ENCODE assay signal across 17 cellular contexts in genomic region chr1:32990887-32991286, GRCh38. TPM values are rescaled to one million over a fixed set of nuclear protein-coding genes. Genes with fewer than 3 reads are reported as not detected.
DNase-seq lines count a peak whose midpoint lies in the region; ATAC-seq and TF ChIP-seq lines count a peak whose summit lies in the region.
"Had no signal": no experiment of that assay in that cellular context is flagged by ENCODE, and none has a peak within 500 bp of the region (broad histone marks: within the 10 kb centered on the region; RNA-seq: fewer than 3 reads in every experiment).

No MANE protein-coding gene starts in this region.

- TF ChIP-seq CTCF in Calu3 (IDR thresholded peaks at IDR 0.05; ENCODE audit: unreplicated experiment) (no peak), OCI-LY3 (IDR thresholded peaks at IDR 0.05; ENCODE audit: low read depth, low read length) (no peak), chondrocyte (IDR thresholded peaks at IDR 0.05) (no peak), sigmoid colon (IDR thresholded peaks at IDR 0.05) (no peak), body of pancreas (IDR thresholded peaks at IDR 0.05) (no peak)

- no peak for ATAC-seq in body of pancreas
- ATAC-seq in HG03354 (IDR thresholded peaks at IDR 0.05; ENCODE audit: poor library complexity, severe bottlenecking, unreplicated experiment): no peak

- no peaks in the 10 kb centered on the region for H4K20me1 ChIP-seq in OCI-LY3 (ENCODE audit: insufficient read depth, low read length)

- H3K36me3 ChIP-seq in OCI-LY3 (replicated peaks; ENCODE audit: low read depth, low read length): no peaks in the 10 kb centered on the region
- H3K36me3 ChIP-seq in sigmoid colon: no peaks in the 10 kb centered on the region
- H3K36me3 ChIP-seq in body of pancreas (replicated peaks in 1 of 2; ENCODE audit: insufficient read depth in 1 of 2, low read depth in 2 of 2): no peaks in the 10 kb centered on the region
- H3K36me3 ChIP-seq: SJSA1 had no signal

- TF ChIP-seq POLR2A in sigmoid colon (IDR thresholded peaks at IDR 0.05) (no peak), body of pancreas (IDR thresholded peaks at IDR 0.05) (no peak)

- 93 to 95% methylated on average over 5 of the region's 5 CpGs for WGBS in sigmoid colon, 2 donors
- WGBS in body of pancreas, 2 donors: 86 to 88% methylated on average over 5 of the region's 5 CpGs

- CTCF ChIA-PET in Calu3 (lab: Charles Lee): interaction anchor here (2.0 to 2.9 kb wide), 2 partner anchors 10 to 14 kb away, joined by 8 to 12 read pairs; no protein-coding TSS in a partner anchor

- no TSS peak for BruUV-seq in Calu3 (replicated peaks; lab: Mats Ljungman, UMichigan)

- H3K27ac Mint-ChIP-seq in Calu3 (ENCODE audit: unreplicated experiment) (peak overlapping the region; percentile 7), chondrocyte (ENCODE audit: unreplicated experiment) (peak overlapping the region; percentile 71)

- no peak overlapping the region for H3K9ac ChIP-seq in OCI-LY3 (ENCODE audit: low read length)

- H3K4me3 Mint-ChIP-seq in Calu3 (ENCODE audit: low read depth, unreplicated experiment) (no peak overlapping the region), chondrocyte (ENCODE audit: unreplicated experiment) (no peak overlapping the region)
- H3K4me3 Mint-ChIP-seq: neural crest cell had no signal

- no peaks in the 10 kb centered on the region for H3K27me3 Mint-ChIP-seq in Calu3 (ENCODE audit: unreplicated experiment)
- H3K27me3 Mint-ChIP-seq in chondrocyte (ENCODE audit: low read depth): no peaks in the 10 kb centered on the region

- H3K9me3 Mint-ChIP-seq in Calu3 (ENCODE audit: low read depth, unreplicated experiment) (no peaks in the 10 kb centered on the region), chondrocyte (ENCODE audit: low read depth) (no peaks in the 10 kb centered on the region)
- H3K9me3 Mint-ChIP-seq: neural crest cell had no signal

- no peaks in the 10 kb centered on the region for H3K79me2 ChIP-seq in OCI-LY3 (ENCODE audit: low read length)

- H3K27me3 ChIP-seq in OCI-LY3 (ENCODE audit: low read depth, low read length) (no peaks in the 10 kb centered on the region), sigmoid colon (no peaks in the 10 kb centered on the region), body of pancreas (no peaks in the 10 kb centered on the region)
- H3K27me3 ChIP-seq: SJSA1, testis had no signal

- intact Hi-C loops in Calu3 (cut with micrococcal nuclease; ENCODE audit: unreplicated experiment) (loop anchor here (5.0 kb wide), 1 partner anchor 59 kb away; no protein-coding TSS in a partner anchor), sigmoid colon (cut with DNase I) (no loop called here), body of pancreas (cut with DNase I) (no loop called here)

- H3K27ac ChIP-seq in OCI-LY3 (ENCODE audit: low read length) (peak overlapping the region; percentile 99), sigmoid colon (no peak overlapping the region), body of pancreas (no peak overlapping the region)
- H3K27ac ChIP-seq: SJSA1, testis had no signal

- peak overlapping the region; percentile 86; the same call in 1 of the 2 replicates for H3K4me2 ChIP-seq in OCI-LY3 (ENCODE audit: low read length)

- H3K4me1 Mint-ChIP-seq in Calu3 (ENCODE audit: low read depth, unreplicated experiment) (peaks cover 44% of the 10 kb centered on the region), chondrocyte (ENCODE audit: low read depth) (peaks cover 52% of the 10 kb centered on the region)

- H3K4me1 ChIP-seq in OCI-LY3 (ENCODE audit: low read length) (peaks cover 53% of the 10 kb centered on the region), sigmoid colon (peaks cover 0 to 32% (median 13%) of the 10 kb centered on the region in 4 donors), body of pancreas (peaks cover 18% of the 10 kb centered on the region)

- H3K4me3 ChIP-seq in OCI-LY3 (ENCODE audit: low read length): no peak overlapping the region
- H3K4me3 ChIP-seq in sigmoid colon: no peak overlapping the region
- no peak overlapping the region for H3K4me3 ChIP-seq in body of pancreas
- H3K4me3 ChIP-seq: coronary artery, SJSA1, testis had no signal

- H3K36me3 Mint-ChIP-seq in Calu3 (ENCODE audit: insufficient read depth, unreplicated experiment) (peaks cover 48% of the 10 kb centered on the region), chondrocyte (ENCODE audit: low read depth) (no peaks in the 10 kb centered on the region)

- no peak for TF ChIP-seq EP300 in sigmoid colon (IDR thresholded peaks at IDR 0.05)

- H3K9me3 ChIP-seq in OCI-LY3 (ENCODE audit: insufficient read depth, low read length) (no peaks in the 10 kb centered on the region), sigmoid colon (no peaks in the 10 kb centered on the region), body of pancreas (no peaks in the 10 kb centered on the region)
- H3K9me3 ChIP-seq: SJSA1, testis had no signal

- no peak overlapping the region for H2AFZ ChIP-seq in OCI-LY3 (ENCODE audit: low read depth, low read length)

- DNase-seq in Calu3 (no peak), chondrocyte (ENCODE audit: low spot score) (no peak), sigmoid colon (peak; percentile 20), body of pancreas (no peak), AML-193 (lab: John Stamatoyannopoulos, UW) (no peak)
- DNase-seq: activated CD4-positive, alpha-beta T cell treated with anti-CD3 and anti-CD28 coated beads, Interleukin-2, amount 50 U/mL, for 48 hours; activated effector memory CD4-positive, alpha-beta T cell treated with Interleukin-2 at 50 U/mL for 16 hours; anterior cingulate cortex; DMS79 treated with DMSO at 0.1 percent for 48 hours; NCI-H2029; NCI-H524; testis had no signal

RNA-seq across cellular contexts. Expression of gene RNF19B, which starts 26.3 kb away (rescaled TPM):
- total RNA-seq in Calu3 (2022) (21.5 and 23.2 TPM in 2 replicates), chondrocyte (15.5 to 17.6 TPM (median 17.4 TPM) in 3 replicates), sigmoid colon (10 to 100 TPM; 14.5 to 28.9 (median 21.6) TPM), body of pancreas (10 to 100 TPM in 1 of 2 donors, 1 to 10 TPM in 1; 7.5 to 19.8 TPM)
- 10 to 100 TPM; 43.2 to 50.7 (median 46.7) TPM for polyA plus RNA-seq in sigmoid colon

RNA-seq across cellular contexts. Expression of gene AK2, which starts 45.8 kb away (rescaled TPM):
- 226 and 233 TPM in 2 replicates for total RNA-seq in Calu3 (2022)
- 86.1 to 98.9 TPM (median 94.9 TPM) in 3 replicates for total RNA-seq in chondrocyte
- total RNA-seq in sigmoid colon: 100 to 1,000 TPM in 2 of 4 donors, 10 to 100 TPM in 2; 79.6 to 190 (median 98.8) TPM
- polyA plus RNA-seq in sigmoid colon: 100 to 1,000 TPM; 139 to 202 (median 158) TPM
- total RNA-seq in body of pancreas: 100 to 1,000 TPM in 1 of 2 donors, 10 to 100 TPM in 1; 76.8 to 533 TPM
